Comparison of ENCODE assay signal across 8 cellular contexts in genomic region chr7:23105086-23105643, GRCh38. TPM values are rescaled to one million over a fixed set of nuclear protein-coding genes. Genes with fewer than 3 reads are reported as not detected.
DNase-seq lines count a peak whose midpoint lies in the region; ATAC-seq, FAIRE-seq and TF ChIP-seq lines count a peak whose summit lies in the region.

No MANE protein-coding gene starts in this region.

- no peaks in the 10 kb centered on the region for H3K9me3 ChIP-seq in KOPT-K1 (ENCODE audit: insufficient read depth, low read length, poor library complexity, severe bottlenecking)
- H3K9me3 ChIP-seq in K562 (replicated peaks; ENCODE audit: control insufficient read depth, insufficient read depth, low read depth, low read length): no peaks in the 10 kb centered on the region
- no peaks in the 10 kb centered on the region for H3K9me3 ChIP-seq in lung (ENCODE audit: control insufficient read depth in 2 of 2, insufficient read depth in 1 of 2, low read length in 1 of 2)
- no peaks in the 10 kb centered on the region for H3K9me3 ChIP-seq in upper lobe of right lung

- intact Hi-C loops in K562 (cut with micrococcal nuclease): no loop called here
- intact Hi-C loops in upper lobe of right lung (cut with DNase I): no loop called here

- no peaks in the 10 kb centered on the region for H3K27me3 ChIP-seq in K562 (ENCODE audit: control insufficient read depth in 2 of 2, insufficient read depth in 2 of 2, low read length in 2 of 2)
- no peaks in the 10 kb centered on the region for H3K27me3 ChIP-seq in lung (ENCODE audit: control insufficient read depth, insufficient read depth)
- H3K27me3 ChIP-seq in upper lobe of right lung: no peaks in the 10 kb centered on the region

- H3K79me2 ChIP-seq in K562 (ENCODE audit: control insufficient read depth, insufficient read depth, low read length): peaks cover 28% of the 10 kb centered on the region

- TSS peak; percentile 62 for BruUV-seq in K562 (replicated peaks; lab: Mats Ljungman, UMichigan)

- TF ChIP-seq EP300 in K562 (IDR thresholded peaks at IDR 0.05; ENCODE audit: low read length): no peak

- H3K9me1 ChIP-seq in K562 (ENCODE audit: control insufficient read depth, insufficient read depth, low read length): no peaks in the 10 kb centered on the region

- H2AFZ ChIP-seq in K562 (ENCODE audit: low read depth, low read length): peak overlapping the region; percentile 96

- H3K36me3 ChIP-seq in KOPT-K1 (ENCODE audit: insufficient read depth, low read length): 0 out of 2 replicates have a peak, but pooled peaks cover 4% of the 10 kb centered on the region
- H3K36me3 ChIP-seq in K562 (ENCODE audit: control insufficient read depth, insufficient read depth, low read length): no peaks in the 10 kb centered on the region; the same call in 2 of the 3 replicates
- H3K36me3 ChIP-seq in lung (ENCODE audit: control insufficient read depth in 2 of 2, insufficient read depth in 2 of 2, low read length in 2 of 2): no peaks in the 10 kb centered on the region
- no peaks in the 10 kb centered on the region for H3K36me3 ChIP-seq in upper lobe of right lung

- peak overlapping the region; percentile 98 for H3K4me2 ChIP-seq in K562 (ENCODE audit: insufficient read depth, low read length)

- no peak for TF ChIP-seq RAD21 in K562 (CRISPR knock-in tag; conservative IDR thresholded peaks at IDR 0.05 in 1 of 2, IDR thresholded peaks at IDR 0.05 in 1 of 2)

- under 1% methylated on average over 18 of the region's 19 CpGs for WGBS in K562 (ENCODE audit: insufficient coverage, low coverage, missing lambda C conversion rate)
- 1% methylated on average over 19 of the region's 19 CpGs for WGBS in lung, 2 donors

- in situ Hi-C loops in GM13976 (cut with MboI; ENCODE audit: low sequenced_read_pairs, unreplicated experiment): no loop called here
- in situ Hi-C loops in K562 (cut with MboI): no loop called here

- peak; percentile 95; the same call in 1 of the 2 replicates for TF ChIP-seq POLR2A in K562 (conservative IDR thresholded peaks at IDR 0.05)

- peak; percentile 28 for DNase-seq in GM13976 (ENCODE audit: low spot score)
- DNase-seq in K562 (ENCODE audit: extremely low read depth in 1 of 4, low spot score in 3 of 4): peak in 1 of 4 experiments; percentile 25
- no peak for DNase-seq in lung (ENCODE audit: low spot score)
- DNase-seq in upper lobe of right lung: no peak
- no peak for DNase-seq in NCI-H226
- no peak for DNase-seq in effector CD4-positive, alpha-beta T cell

- H3K4me1 ChIP-seq in K562 (replicated peaks in 1 of 2; ENCODE audit: control insufficient read depth in 2 of 2, insufficient read depth in 2 of 2, low read length in 2 of 2) (peaks cover 7 to 11% of the 10 kb centered on the region in 2 experiments; a peak in 4 of 5 replicates), lung (ENCODE audit: control insufficient read depth in 2 of 2, insufficient read depth in 2 of 2, low read length in 2 of 2) (peaks cover 0 to 5% of the 10 kb centered on the region in 2 donors), upper lobe of right lung (peaks cover 18% of the 10 kb centered on the region)

- peak overlapping the region; percentile 74 for H3K27ac ChIP-seq in KOPT-K1 (ENCODE audit: low read depth, low read length, poor library complexity, severe bottlenecking)
- peak overlapping the region; percentile 66 for H3K27ac ChIP-seq in K562 (ENCODE audit: extremely low read depth, low read depth, low read length)
- peak overlapping the region; percentile 26 to 50 for H3K27ac ChIP-seq in lung (ENCODE audit: low read depth in 1 of 2, low read length in 1 of 2)
- peak overlapping the region; percentile 95 for H3K27ac ChIP-seq in upper lobe of right lung

- no peaks in the 10 kb centered on the region for H4K20me1 ChIP-seq in K562 (replicated peaks; ENCODE audit: control insufficient read depth, insufficient read depth, low read length)

- TF ChIP-seq CTCF in GM13976 (IDR thresholded peaks at IDR 0.05; ENCODE audit: borderline replicate concordance, control extremely low read depth, extremely low read depth, insufficient read depth, missing control alignments) (no peak), K562 (IDR thresholded peaks at IDR 0.05 in 2 of 3, conservative IDR thresholded peaks at IDR 0.05 in 1 of 3; ENCODE audit: insufficient read depth in 2 of 3, low read depth in 1 of 3, low read length in 3 of 3) (no peak), lung (IDR thresholded peaks at IDR 0.05; ENCODE audit: control extremely low read depth, extremely low read depth) (no peak), upper lobe of right lung (IDR thresholded peaks at IDR 0.05) (no peak)

- POLR2A ChIA-PET in K562 (lab: Yijun Ruan, JAX): interaction anchor here (0.6 to 1.9 kb wide), 10 partner anchors 9 to 521 kb away, joined by 3 to 11 read pairs (median 4); no protein-coding TSS in a partner anchor

- H3K4me3 ChIP-seq in K562 (peak overlapping the region; percentile 80), lung (peak overlapping the region; percentile 69), upper lobe of right lung (peak overlapping the region; percentile 98)

- peak; percentile 51 for FAIRE-seq in K562 (lab: Jason Lieb, UNC)

- ATAC-seq in GM21723 (IDR thresholded peaks at IDR 0.05; ENCODE audit: unreplicated experiment) (peak; percentile 30), K562 (peak; percentile 23), lung (ENCODE audit: insufficient read depth, low FRiP score) (no peak), upper lobe of right lung (no peak)

- H3K9ac ChIP-seq in K562 (ENCODE audit: insufficient read depth in 1 of 2, low read depth in 2 of 2, low read length in 2 of 2): peak overlapping the region; percentile 86 to 98

- CTCF ChIA-PET in K562 (lab: Yijun Ruan, JAX; ENCODE audit: low intra/inter-chr PET ratio): interaction anchor here (0.7 kb wide), 1 partner anchor 892 kb away, joined by 3 read pairs; no protein-coding TSS in a partner anchor

TF ChIP-seq in K562, 482 proteins besides CTCF, POLR2A, EP300 and RAD21 (continues in another document):
- TF ChIP-seq ZBTB2 (IDR thresholded peaks at IDR 0.05) (no peak), FOS (IDR thresholded peaks at IDR 0.05; ENCODE audit: extremely low read depth, insufficient read length) (no peak), SETDB1 (IDR thresholded peaks at IDR 0.05; ENCODE audit: low read length) (no peak), FOXM1 (IDR thresholded peaks at IDR 0.05; ENCODE audit: low read depth) (no peak), FOXM1 (CRISPR knock-in tag; IDR thresholded peaks at IDR 0.05; ENCODE audit: low read depth) (no peak), TAF1 (IDR thresholded peaks at IDR 0.05; ENCODE audit: control insufficient read depth, extremely low read depth, insufficient read depth, low read length, severe bottlenecking) (no peak), ILF3 (IDR thresholded peaks at IDR 0.05; ENCODE audit: borderline replicate concordance) (no peak), SIX5 (IDR thresholded peaks at IDR 0.05; ENCODE audit: borderline replicate concordance in 1 of 2, insufficient read depth in 1 of 2, low read depth in 1 of 2, low read length in 2 of 2) (0 out of 4 replicates have a peak, but pooled peaks of 1 of the 2 experiments have one; percentile 19), ZNF445 (CRISPR knock-in tag; IDR thresholded peaks at IDR 0.05; ENCODE audit: low read depth) (no peak)
- TF ChIP-seq, protein P1, sequence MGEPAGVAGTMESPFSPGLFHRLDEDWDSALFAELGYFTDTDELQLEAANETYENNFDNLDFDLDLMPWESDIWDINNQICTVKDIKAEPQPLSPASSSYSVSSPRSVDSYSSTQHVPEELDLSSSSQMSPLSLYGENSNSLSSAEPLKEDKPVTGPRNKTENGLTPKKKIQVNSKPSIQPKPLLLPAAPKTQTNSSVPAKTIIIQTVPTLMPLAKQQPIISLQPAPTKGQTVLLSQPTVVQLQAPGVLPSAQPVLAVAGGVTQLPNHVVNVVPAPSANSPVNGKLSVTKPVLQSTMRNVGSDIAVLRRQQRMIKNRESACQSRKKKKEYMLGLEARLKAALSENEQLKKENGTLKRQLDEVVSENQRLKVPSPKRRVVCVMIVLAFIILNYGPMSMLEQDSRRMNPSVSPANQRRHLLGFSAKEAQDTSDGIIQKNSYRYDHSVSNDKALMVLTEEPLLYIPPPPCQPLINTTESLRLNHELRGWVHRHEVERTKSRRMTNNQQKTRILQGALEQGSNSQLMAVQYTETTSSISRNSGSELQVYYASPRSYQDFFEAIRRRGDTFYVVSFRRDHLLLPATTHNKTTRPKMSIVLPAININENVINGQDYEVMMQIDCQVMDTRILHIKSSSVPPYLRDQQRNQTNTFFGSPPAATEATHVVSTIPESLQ (CRISPR knock-in tag; IDR thresholded peaks at IDR 0.05): no peak

RNA-seq across cellular contexts. Expression of gene KLHL7, which starts 0.4 kb away (rescaled TPM):
- total RNA-seq in K562 (2011; cell fraction: chromatin; rRNA removed; ENCODE audit: low replicate concordance): 17.3 and 18.5 TPM in 2 replicates
- total RNA-seq in K562 (2011; cell fraction: nucleolus; rRNA removed): 15.0 and 16.7 TPM in 2 replicates
- total RNA-seq in K562 (2011; cell fraction: nucleoplasm; rRNA removed): 16.5 and 17.6 TPM in 2 replicates
- total RNA-seq in K562 (2014; rRNA removed) (29.6 and 30.1 TPM in 2 replicates), K562 (2014; rRNA removed; fragmentation: Illumina TruSeq; extraction: Trizol) (34.6 and 37.6 TPM in 2 replicates), K562 (2015; rRNA removed; fragmentation: Illumina TruSeq; extraction: Trizol) (30.2 and 32.3 TPM in 2 replicates), K562 (2021) (28.1 and 28.4 TPM in 2 replicates), lung (10 to 100 TPM; 20.9 to 38.1 TPM), upper lobe of right lung (16.4 TPM)
- polyA plus RNA-seq in K562 (2011; rRNA removed) (42.5 and 63.1 TPM in 2 replicates), K562 (2014; fragmentation: Illumina TruSeq; extraction: Trizol) (29.4 and 34.0 TPM in 2 replicates), K562 (2014; fragmentation: Nextera tagmentation; extraction: Ambion mirVana) (1 to 10 TPM; 4.2 to 7.8 TPM), K562 (2014; rRNA removed) (38.6 and 42.8 TPM in 2 replicates), lung (10 to 100 TPM; 11.5 to 14.3 TPM)
- polyA plus RNA-seq in K562 (2011; cell fraction: cytosol; rRNA removed): 25.2 and 25.3 TPM in 2 replicates
- 8.5 and 15.8 TPM in 2 replicates for polyA plus RNA-seq in K562 (2011; cell fraction: nucleus; rRNA removed)
- polyA plus RNA-seq in K562 (2012): 21.6 and 23.4 TPM in 2 replicates
- polyA minus RNA-seq in K562 (2011; rRNA and poly(A)+ RNA removed): 33.9 and 37.5 TPM in 2 replicates
- polyA minus RNA-seq in K562 (2011; cell fraction: cytosol; rRNA and poly(A)+ RNA removed): 21.7 and 23.7 TPM in 2 replicates
- 10.8 and 24.2 TPM in 2 replicates for polyA minus RNA-seq in K562 (2011; cell fraction: nucleus; rRNA and poly(A)+ RNA removed)

Comparison
In these comparisons a context has a peak if more than half of its experiments do, and no peak if none do; other contexts are left out.
1. ATAC-seq: peak in GM21723 (single experiment) and K562 (single experiment); none in lung (single experiment) and upper lobe of right lung (single experiment).
2. H3K27ac ChIP-seq: peak in every context shown above with its lines; median percentile 95 in upper lobe of right lung; 74 in KOPT-K1; 66 in K562; 38 in lung.
3. Peak in every context shown above with its lines, with median percentiles within 50 percentile points of each other: H3K4me3 ChIP-seq.